In genomic region chr10:98446121-98446655, GRCh38 we compare ENCODE assay signal across 8 cellular contexts. TPM values are rescaled to one million over a fixed set of nuclear protein-coding genes. Genes with fewer than 3 reads are reported as not detected.
DNase-seq lines count a peak whose midpoint lies in the region; ATAC-seq, FAIRE-seq and TF ChIP-seq lines count a peak whose summit lies in the region.

No MANE protein-coding gene starts in this region.

- no peaks in the 10 kb centered on the region for H4K20me1 ChIP-seq in KMS-11 (ENCODE audit: insufficient read depth)

- FAIRE-seq in urothelium cell line (lab: Jason Lieb, UNC): no peak

- H3K4me1 ChIP-seq in KMS-11 (ENCODE audit: low read depth, poor library complexity, severe bottlenecking): peaks cover 11% of the 10 kb centered on the region

- TF ChIP-seq CTCF in KMS-11 (conservative IDR thresholded peaks at IDR 0.05; ENCODE audit: low read depth, low read length) (no peak), neural crest cell (conservative IDR thresholded peaks at IDR 0.05) (no peak)

- H3K4me3 ChIP-seq in KMS-11 (IDR thresholded peaks at IDR 0.05; ENCODE audit: insufficient read depth, low read depth, low read length): no peak overlapping the region

- peak overlapping the region; percentile 100 for H2AFZ ChIP-seq in KMS-11 (ENCODE audit: low read depth)

- peak overlapping the region; percentile 95 for H3K4me2 ChIP-seq in KMS-11

- peak overlapping the region; percentile 94 for H3K4me3 Mint-ChIP-seq in activated T-cell treated with anti-CD3 and anti-CD28 coated beads, Interleukin-2, amount 50 U/mL, for 4 hours
- peak overlapping the region; percentile 89 for H3K4me3 Mint-ChIP-seq in neural crest cell

- peak overlapping the region; percentile 92 for H3K9ac ChIP-seq in KMS-11

- H3K36me3 ChIP-seq in KMS-11 (ENCODE audit: insufficient read depth): 0 out of 2 replicates have a peak, but pooled peaks cover 3% of the 10 kb centered on the region

- H3K36me3 Mint-ChIP-seq in activated T-cell treated with anti-CD3 and anti-CD28 coated beads, Interleukin-2, amount 50 U/mL, for 4 hours (ENCODE audit: insufficient read depth): peaks cover 25% of the 10 kb centered on the region
- peaks cover 19% of the 10 kb centered on the region for H3K36me3 Mint-ChIP-seq in neural crest cell (ENCODE audit: low read depth)

- peak overlapping the region; percentile 50 for H3K27ac Mint-ChIP-seq in neural crest cell (ENCODE audit: unreplicated experiment)

- H3K27ac ChIP-seq in KMS-11: peak overlapping the region; percentile 51

- peaks cover 9% of the 10 kb centered on the region for H3K79me2 ChIP-seq in KMS-11 (ENCODE audit: insufficient read depth, low read depth)

- DNase-seq in GF-D8 (lab: John Stamatoyannopoulos, UW) (peak; percentile 9), fibroblast of peridontal ligament (ENCODE audit: extremely low read depth) (peak; percentile 36), neural crest cell (ENCODE audit: low read depth, low spot score) (peak; percentile 20), urothelium cell line (ENCODE audit: low spot score) (peak; percentile 49), COLO829 (ENCODE audit: low spot score) (no peak)
- DNase-seq in activated T-cell treated with anti-CD3 and anti-CD28 coated beads, Interleukin-2, amount 50 U/mL, for 4 hours: peak; percentile 30

- H3K27me3 Mint-ChIP-seq in activated T-cell treated with anti-CD3 and anti-CD28 coated beads, Interleukin-2, amount 50 U/mL, for 4 hours (ENCODE audit: low read depth): peaks cover 6% of the 10 kb centered on the region
- H3K27me3 Mint-ChIP-seq in neural crest cell (ENCODE audit: low read depth): peaks cover 5% of the 10 kb centered on the region

- no peaks in the 10 kb centered on the region for H3K9me3 Mint-ChIP-seq in activated T-cell treated with anti-CD3 and anti-CD28 coated beads, Interleukin-2, amount 50 U/mL, for 4 hours
- H3K9me3 Mint-ChIP-seq in neural crest cell: peaks cover 2% of the 10 kb centered on the region

- ATAC-seq in GM21786 (IDR thresholded peaks at IDR 0.05; ENCODE audit: unreplicated experiment): peak; percentile 32
- peak; percentile 49 to 52 for ATAC-seq in activated T-cell treated with anti-CD3 and anti-CD28 coated beads, Interleukin-2, amount 50 U/mL, for 4 hours

- H3K4me1 Mint-ChIP-seq in activated T-cell treated with anti-CD3 and anti-CD28 coated beads, Interleukin-2, amount 50 U/mL, for 4 hours (ENCODE audit: low read depth): peaks cover 43% of the 10 kb centered on the region
- peaks cover 25% of the 10 kb centered on the region for H3K4me1 Mint-ChIP-seq in neural crest cell

- H3K27me3 ChIP-seq in KMS-11 (ENCODE audit: insufficient read depth, low read depth): no peaks in the 10 kb centered on the region

RNA-seq across cellular contexts. Expression of gene HPS1, which starts 0.5 kb away (rescaled TPM):
- total RNA-seq in activated T-cell treated with anti-CD3 and anti-CD28 coated beads, Interleukin-2, amount 50 U/mL, for 4 hours: 10 to 100 TPM; 59.2 to 64.2 (median 59.7) TPM
- total RNA-seq in neural crest cell: 45.2 and 46.9 TPM in 2 replicates

RNA-seq across cellular contexts. Expression of gene PYROXD2, which starts 31.2 kb away (rescaled TPM):
- total RNA-seq in activated T-cell treated with anti-CD3 and anti-CD28 coated beads, Interleukin-2, amount 50 U/mL, for 4 hours: 1 to 10 TPM in 2 of 3 donors, under 1 TPM in 1; 0.84 to 3.2 (median 1.1) TPM
- 5.0 and 5.7 TPM in 2 replicates for total RNA-seq in neural crest cell
